Comparison of ENCODE assay signal across 10 cellular contexts in genomic region chr5:38601843-38602424, GRCh38. TPM values are rescaled to one million over a fixed set of nuclear protein-coding genes. Genes with fewer than 3 reads are reported as not detected.
DNase-seq lines count a peak whose midpoint lies in the region; ATAC-seq, FAIRE-seq and TF ChIP-seq lines count a peak whose summit lies in the region.
"Had no signal": no experiment of that assay in that cellular context is flagged by ENCODE, and none has a peak within 500 bp of the region (broad histone marks: within the 10 kb centered on the region; RNA-seq: fewer than 3 reads in every experiment).

No MANE protein-coding gene starts in this region.

- H2BK120ac ChIP-seq in mesenchymal stem cell (ENCODE audit: low read depth, low read length): no peak overlapping the region

- H3K79me1 ChIP-seq in mesenchymal stem cell (replicated peaks; ENCODE audit: low read length, poor library complexity, severe bottlenecking): no peaks in the 10 kb centered on the region

- DNase-seq in A549 (ENCODE audit: low read depth in 1 of 2, low spot score in 1 of 2) (peak in 1 of 2 experiments; percentile 24), HT1080 (ENCODE audit: low read depth) (peak; percentile 82), mammary epithelial cell (peak; percentile 91), mesenchymal stem cell (peak; percentile 69), NCI-H1105 (lab: John Stamatoyannopoulos, UW) (no peak), lower leg skin (ENCODE audit: low spot score in 2 of 2) (no peak), NCI-H1048 (lab: John Stamatoyannopoulos, UW) (no peak)
- no peak for DNase-seq in activated effector memory CD4-positive, alpha-beta T cell treated with anti-CD3 and anti-CD28 coated beads, Interleukin-2, amount 50 U/mL, for 16 hours
- DNase-seq: activated CD4-positive, alpha-beta T cell treated with anti-CD3 and anti-CD28 coated beads for 4 hours; NCI-H82 had no signal

- TF ChIP-seq POLR2A in A549 (IDR thresholded peaks at IDR 0.05; ENCODE audit: low read length): no peak
- no peak for TF ChIP-seq POLR2A in lower leg skin (IDR thresholded peaks at IDR 0.05)

- H3K27me3 ChIP-seq in mammary epithelial cell (ENCODE audit: insufficient read depth, low read length): no peaks in the 10 kb centered on the region
- peaks cover 0 to 7% of the 10 kb centered on the region in 2 experiments for H3K27me3 ChIP-seq in mesenchymal stem cell (ENCODE audit: control insufficient read depth in 1 of 2, insufficient read depth in 1 of 2, low read length in 2 of 2)

- TF ChIP-seq CTCF in A549 (IDR thresholded peaks at IDR 0.05) (no peak), mammary epithelial cell (conservative IDR thresholded peaks at IDR 0.05 in 1 of 2, IDR thresholded peaks at IDR 0.05 in 1 of 2; ENCODE audit: extremely low read depth in 1 of 2, insufficient read depth in 1 of 2, low read depth in 1 of 2, low read length in 2 of 2) (no peak), lower leg skin (IDR thresholded peaks at IDR 0.05) (no peak)

- H3K4ac ChIP-seq in mesenchymal stem cell (ENCODE audit: low read depth in 1 of 2, low read length in 2 of 2): no peak overlapping the region

- dilution Hi-C loops in mammary epithelial cell (cut with HindIII; ENCODE audit: low sequenced_read_pairs): no loop called here

- H3K79me2 ChIP-seq in mammary epithelial cell (ENCODE audit: insufficient read depth, low read length): no peaks in the 10 kb centered on the region

- H3K9me3 ChIP-seq in A549: no peaks in the 10 kb centered on the region
- no peaks in the 10 kb centered on the region for H3K9me3 ChIP-seq in mammary epithelial cell (replicated peaks; ENCODE audit: insufficient read depth, low read length)
- H3K9me3 ChIP-seq in mesenchymal stem cell (ENCODE audit: control insufficient read depth, low read length): no peaks in the 10 kb centered on the region

- H3K4me1 ChIP-seq in A549 (peaks cover 45% of the 10 kb centered on the region), mammary epithelial cell (ENCODE audit: insufficient read depth, low read length) (peaks cover 41% of the 10 kb centered on the region), mesenchymal stem cell (ENCODE audit: control insufficient read depth, insufficient read depth, low read depth, low read length) (peaks cover 19% of the 10 kb centered on the region)

- TF ChIP-seq EP300 in A549 (IDR thresholded peaks at IDR 0.05): no peak

- no peak overlapping the region for H3K4me3 ChIP-seq in A549
- H3K4me3 ChIP-seq in mammary epithelial cell (replicated peaks in 1 of 3; ENCODE audit: insufficient read depth in 1 of 3, low read depth in 2 of 3, low read length in 3 of 3): no peak overlapping the region
- no peak overlapping the region for H3K4me3 ChIP-seq in mesenchymal stem cell (ENCODE audit: insufficient read depth in 1 of 2, low read depth in 1 of 2, low read length in 2 of 2)
- no peak overlapping the region for H3K4me3 ChIP-seq in lower leg skin (ENCODE audit: low read depth, poor library complexity, severe bottlenecking)

- no peak overlapping the region for H2BK5ac ChIP-seq in mesenchymal stem cell (ENCODE audit: low read depth, low read length, poor library complexity, severe bottlenecking)

- no peak overlapping the region for H3K14ac ChIP-seq in mesenchymal stem cell (ENCODE audit: low read length in 2 of 2)

- H3K4me2 ChIP-seq in A549 (peak overlapping the region; percentile 28; the same call in 2 of the 3 replicates), mammary epithelial cell (ENCODE audit: insufficient read depth, low read depth, low read length) (peak overlapping the region; percentile 2), mesenchymal stem cell (ENCODE audit: low read length, poor library complexity, severe bottlenecking) (no peak overlapping the region)

- H3K23ac ChIP-seq in mesenchymal stem cell (ENCODE audit: low read length in 2 of 2): no peak overlapping the region

- H3K27ac ChIP-seq in A549 (peak overlapping the region in 1 of 2 experiments; percentile 59; a peak in 1 of 6 replicates), mammary epithelial cell (ENCODE audit: insufficient read depth, low read depth, low read length) (no peak overlapping the region), mesenchymal stem cell (ENCODE audit: low read length, poor library complexity, severe bottlenecking) (no peak overlapping the region)

- ATAC-seq in A549: no peak

- H3K36me3 ChIP-seq in mammary epithelial cell (ENCODE audit: insufficient read depth, low read length): no peaks in the 10 kb centered on the region
- H3K36me3 ChIP-seq in mesenchymal stem cell (ENCODE audit: control insufficient read depth in 1 of 2, insufficient read depth in 2 of 2, low read depth in 1 of 2, low read length in 2 of 2): no peaks in the 10 kb centered on the region

- intact Hi-C loops in mammary epithelial cell (cut with micrococcal nuclease): no loop called here
- intact Hi-C loops in lower leg skin (cut with DNase I; ENCODE audit: low total_unique reads): no loop called here

- 5% methylated on average over 4 of the region's 4 CpGs for WGBS in A549 (ENCODE audit: missing lambda C conversion rate)
- 0% methylated on average over 4 of the region's 4 CpGs for WGBS in mammary epithelial cell (ENCODE audit: low coverage, missing lambda C conversion rate)
- WGBS in mesenchymal stem cell: 10% methylated on average over 4 of the region's 4 CpGs
- WGBS in lower leg skin, 2 donors: 51 to 52% methylated on average over 4 of the region's 4 CpGs

- H4K91ac ChIP-seq in mesenchymal stem cell (ENCODE audit: low read length): no peak overlapping the region

- H3K9ac ChIP-seq in mammary epithelial cell (ENCODE audit: insufficient read depth, low read length) (no peak overlapping the region), mesenchymal stem cell (ENCODE audit: low read length) (no peak overlapping the region)

- no TSS peak for BruUV-seq in mammary epithelial cell (replicated peaks; lab: Mats Ljungman, UMichigan)

- POLR2A ChIA-PET in A549 (lab: Yijun Ruan, JAX): no interaction called here

- CTCF ChIA-PET in A549 (lab: Yijun Ruan, JAX): interaction anchor here (0.7 to 1.3 kb wide), 2 partner anchors 11 to 208 kb away, joined by 3 to 4 read pairs; no protein-coding TSS in a partner anchor
- CTCF ChIA-PET in mammary epithelial cell (lab: Charles Lee; ENCODE audit: low non-redundant PET): no interaction called here

- no peak overlapping the region for H4K8ac ChIP-seq in mesenchymal stem cell (ENCODE audit: low read length)

- in situ Hi-C loops in mammary epithelial cell (cut with MboI; ENCODE audit: low sequenced_read_pairs in 2 of 2): no loop called here

- no peaks in the 10 kb centered on the region for H4K20me1 ChIP-seq in mammary epithelial cell (ENCODE audit: insufficient read depth, low read length)

- H2AK5ac ChIP-seq in mesenchymal stem cell (ENCODE audit: low read length, severe bottlenecking): no peak overlapping the region

- FAIRE-seq in A549 (lab: Jason Lieb, UNC): no peak

- TF ChIP-seq RAD21 in A549 (conservative IDR thresholded peaks at IDR 0.05 in 1 of 2, IDR thresholded peaks at IDR 0.05 in 1 of 2): no peak

- no peak overlapping the region for H2BK15ac ChIP-seq in mesenchymal stem cell (ENCODE audit: low read depth, poor library complexity, severe bottlenecking)

- H2AFZ ChIP-seq in mammary epithelial cell (ENCODE audit: low read depth, low read length): no peak overlapping the region
- H2AFZ ChIP-seq in mesenchymal stem cell (ENCODE audit: low read depth, low read length): no peak overlapping the region

- no peak overlapping the region for H2BK12ac ChIP-seq in mesenchymal stem cell (ENCODE audit: low read length in 2 of 2)

- H3K18ac ChIP-seq in mesenchymal stem cell (ENCODE audit: low read depth in 1 of 2, low read length in 2 of 2): no peak overlapping the region

TF ChIP-seq in A549, 52 proteins besides CTCF, POLR2A, EP300 and RAD21:
- no peak for TF ChIP-seq KDM5A (IDR thresholded peaks at IDR 0.05)
- TF ChIP-seq MAFK (IDR thresholded peaks at IDR 0.05; ENCODE audit: partially characterized antibody): peak; percentile 16
- TF ChIP-seq FOSL2 (IDR thresholded peaks at IDR 0.05): peak; percentile 52
- peak; percentile 34 for TF ChIP-seq FOSL2 (CRISPR knock-in tag; IDR thresholded peaks at IDR 0.05)

RNA-seq across cellular contexts. Expression of gene LIFR, which starts 45.5 kb away (rescaled TPM):
- polyA plus RNA-seq in A549 (2011; rRNA removed) (6.2 and 7.9 TPM in 2 replicates), A549 (2017; fragmentation: RNase III; extraction: RNeasy Plus Mini Kit Qiagen cat#74134 plus additional on column Dnase treatment) (3.8 to 6.2 TPM (median 5.5 TPM) in 3 replicates), mammary epithelial cell (1.6 TPM)
- 0.90 and 1.0 TPM in 2 replicates for polyA plus RNA-seq in A549 (2012; cell fraction: cytosol; rRNA removed)
- 0.97 and 1.3 TPM in 2 replicates for polyA plus RNA-seq in A549 (2012; cell fraction: nucleus; rRNA removed)
- 8.2 and 8.8 TPM in 2 replicates for polyA minus RNA-seq in A549 (2011; rRNA and poly(A)+ RNA removed)
- 3.0 and 4.0 TPM in 2 replicates for total RNA-seq in HT1080 (2014; rRNA removed; shearing (Covaris generic))
- 2.2 and 3.0 TPM in 2 replicates for polyA plus RNA-seq in HT1080 (2015; cell fraction: cytosol; rRNA removed)
- polyA plus RNA-seq in HT1080 (2015; cell fraction: nucleus; rRNA removed): 2.7 and 3.3 TPM in 2 replicates
- total RNA-seq in mammary epithelial cell (10 to 100 TPM in 1 of 2 donors, 1 to 10 TPM in 1; 4.4 to 26.3 TPM), lower leg skin (10 to 100 TPM; 28.3 to 70.6 (median 42.1) TPM)
- 1.6 TPM for polyA minus RNA-seq in mammary epithelial cell
- polyA plus RNA-seq in mesenchymal stem cell (2013, experiment 1 of 2): 61.7 TPM
- polyA plus RNA-seq in mesenchymal stem cell (2013, experiment 2 of 2): 62.0 TPM

Comparison
In these comparisons a context has a peak if more than half of its experiments do, and no peak if none do; other contexts are left out.
1. DNase-seq: peak in HT1080 (single experiment), mammary epithelial cell (single experiment) and mesenchymal stem cell (single experiment); none in activated effector memory CD4-positive, alpha-beta T cell treated with anti-CD3 and anti-CD28 coated beads, Interleukin-2, amount 50 U/mL, for 16 hours (single experiment), NCI-H1105 (single experiment), lower leg skin (0 of 2) and NCI-H1048 (single experiment).